ENCODE assay signal across 22 cellular contexts in genomic region chr6:13280253-13280652, GRCh38. TPM values are rescaled to one million over a fixed set of nuclear protein-coding genes. Genes with fewer than 3 reads are reported as not detected.
A peak's percentile ranks its signal among the peaks of the same experiment; 100 is the strongest.
DNase-seq lines count a peak whose midpoint lies in the region; ATAC-seq lines count a peak whose summit lies in the region.
"Had no signal": no experiment of that assay in that cellular context is flagged by ENCODE, and none has a peak within 500 bp of the region (broad histone marks: within the 10 kb centered on the region; RNA-seq: fewer than 3 reads in every experiment).

No MANE protein-coding gene starts in this region.

- H3K9me3 ChIP-seq in T-helper 17 cell (ENCODE audit: control insufficient read depth, low read length, poor library complexity, severe bottlenecking): no peaks in the 10 kb centered on the region
- H3K9me3 ChIP-seq: Caco-2, SJSA1 had no signal

- ATAC-seq in activated naive CD8-positive, alpha-beta T cell treated with anti-CD3 and anti-CD28 coated beads, Interleukin-2, amount 10 ng/mL, durations not matched to agents 7 days and 5 days (ENCODE audit: low read depth): peak; percentile 66
- ATAC-seq in T-helper 17 cell (peak; percentile 59), memory B cell (ENCODE audit: low read depth) (peak; percentile 75), esophagus mucosa (no peak)
- ATAC-seq: GM12878, HepG2, Right ventricle myocardium inferior had no signal

- POLR2A ChIA-PET in activated naive CD8-positive, alpha-beta T cell treated with anti-CD3 and anti-CD28 coated beads, Interleukin-2, amount 10 ng/mL, durations not matched to agents 7 days and 5 days (lab: Charles Lee): no interaction called here

- H3K4me1 Mint-ChIP-seq in activated naive CD8-positive, alpha-beta T cell treated with anti-CD3 and anti-CD28 coated beads, Interleukin-2, amount 10 ng/mL, durations not matched to agents 7 days and 5 days: peaks cover 11% of the 10 kb centered on the region
- H3K4me1 Mint-ChIP-seq in activated naive CD8-positive, alpha-beta T cell treated with anti-CD3 and anti-CD28 coated beads for 36 hours: peaks cover 5% of the 10 kb centered on the region
- H3K4me1 Mint-ChIP-seq in T-helper 17 cell (peaks cover 4% of the 10 kb centered on the region), memory B cell (peaks cover 43% of the 10 kb centered on the region), immature natural killer cell (peaks cover 5 to 6% of the 10 kb centered on the region in 2 donors)

- H3K36me3 Mint-ChIP-seq in activated naive CD8-positive, alpha-beta T cell treated with anti-CD3 and anti-CD28 coated beads, Interleukin-2, amount 10 ng/mL, durations not matched to agents 7 days and 5 days: peaks cover 3% of the 10 kb centered on the region
- H3K36me3 Mint-ChIP-seq in activated naive CD8-positive, alpha-beta T cell treated with anti-CD3 and anti-CD28 coated beads for 36 hours: peaks cover 6% of the 10 kb centered on the region
- H3K36me3 Mint-ChIP-seq in T-helper 17 cell (ENCODE audit: low read depth) (no peaks in the 10 kb centered on the region), memory B cell (peaks cover 36% of the 10 kb centered on the region), immature natural killer cell (peaks cover 0 to 6% (median 0%) of the 10 kb centered on the region in 3 donors)

- no peak overlapping the region for H3K27ac Mint-ChIP-seq in activated naive CD8-positive, alpha-beta T cell treated with anti-CD3 and anti-CD28 coated beads, Interleukin-2, amount 10 ng/mL, durations not matched to agents 7 days and 5 days
- H3K27ac Mint-ChIP-seq in activated naive CD8-positive, alpha-beta T cell treated with anti-CD3 and anti-CD28 coated beads for 36 hours: no peak overlapping the region
- H3K27ac Mint-ChIP-seq in T-helper 17 cell (no peak overlapping the region), memory B cell (no peak overlapping the region), immature natural killer cell (no peak overlapping the region)
- H3K27ac Mint-ChIP-seq: CD4-positive, alpha-beta T cell had no signal

- H3K4me3 Mint-ChIP-seq in activated naive CD8-positive, alpha-beta T cell treated with anti-CD3 and anti-CD28 coated beads, Interleukin-2, amount 10 ng/mL, durations not matched to agents 7 days and 5 days: no peak overlapping the region
- H3K4me3 Mint-ChIP-seq in activated naive CD8-positive, alpha-beta T cell treated with anti-CD3 and anti-CD28 coated beads for 36 hours: no peak overlapping the region
- H3K4me3 Mint-ChIP-seq in T-helper 17 cell (no peak overlapping the region), memory B cell (no peak overlapping the region), immature natural killer cell (no peak overlapping the region)
- H3K4me3 Mint-ChIP-seq: CD4-positive, alpha-beta T cell had no signal

- no peak for DNase-seq in activated naive CD8-positive, alpha-beta T cell treated with anti-CD3 and anti-CD28 coated beads, Interleukin-2, amount 10 ng/mL, durations not matched to agents 7 days and 5 days
- DNase-seq in activated naive CD8-positive, alpha-beta T cell treated with anti-CD3 and anti-CD28 coated beads for 36 hours: no peak
- no peak for DNase-seq in T-helper 17 cell
- peak in 1 of 2 donors; percentile 29 for DNase-seq in memory B cell (ENCODE audit: low spot score in 2 of 2)
- no peak for DNase-seq in immature natural killer cell
- no peak for DNase-seq in C1 segment of cervical spinal cord (lab: John Stamatoyannopoulos, UW)
- DNase-seq: Caco-2; CD4-positive, alpha-beta T cell; DMS 273 treated with DMSO at 0.1 percent for 48 hours; DMS79 treated with DMSO at 0.1 percent for 48 hours; KG1; NCI-H1092; NCI-H1436; NCI-H187 treated with DMSO at 0.1 percent for 48 hours; NCI-H2107; NCI-H446 treated with DMSO at 0.1 percent for 48 hours; NCI-H526 treated with DMSO at 0.1 percent for 48 hours had no signal

- H3K9me3 Mint-ChIP-seq in activated naive CD8-positive, alpha-beta T cell treated with anti-CD3 and anti-CD28 coated beads, Interleukin-2, amount 10 ng/mL, durations not matched to agents 7 days and 5 days: no peaks in the 10 kb centered on the region
- H3K9me3 Mint-ChIP-seq in activated naive CD8-positive, alpha-beta T cell treated with anti-CD3 and anti-CD28 coated beads for 36 hours: peaks cover 2% of the 10 kb centered on the region
- H3K9me3 Mint-ChIP-seq in memory B cell (no peaks in the 10 kb centered on the region), immature natural killer cell (no peaks in the 10 kb centered on the region)

- no peaks in the 10 kb centered on the region for H3K27me3 Mint-ChIP-seq in activated naive CD8-positive, alpha-beta T cell treated with anti-CD3 and anti-CD28 coated beads, Interleukin-2, amount 10 ng/mL, durations not matched to agents 7 days and 5 days
- H3K27me3 Mint-ChIP-seq in activated naive CD8-positive, alpha-beta T cell treated with anti-CD3 and anti-CD28 coated beads for 36 hours: no peaks in the 10 kb centered on the region
- H3K27me3 Mint-ChIP-seq in T-helper 17 cell: no peaks in the 10 kb centered on the region
- no peaks in the 10 kb centered on the region for H3K27me3 Mint-ChIP-seq in memory B cell
- peaks cover 0 to 4% (median 3%) of the 10 kb centered on the region in 3 donors for H3K27me3 Mint-ChIP-seq in immature natural killer cell (ENCODE audit: low read depth in 3 of 3)
- H3K27me3 Mint-ChIP-seq: CD4-positive, alpha-beta T cell had no signal

RNA-seq across cellular contexts. Expression of gene TBC1D7, which starts 48.1 kb away (rescaled TPM):
- total RNA-seq in activated naive CD8-positive, alpha-beta T cell treated with anti-CD3 and anti-CD28 coated beads, Interleukin-2, amount 10 ng/mL, durations not matched to agents 7 days and 5 days: 10 to 100 TPM; 19.0 to 23.5 TPM
- total RNA-seq in activated naive CD8-positive, alpha-beta T cell treated with anti-CD3 and anti-CD28 coated beads for 36 hours: 10 to 100 TPM; 20.2 to 20.6 TPM
- total RNA-seq in T-helper 17 cell (10 to 100 TPM in 1 of 2 donors, 1 to 10 TPM in 1; 9.1 to 12.4 TPM), esophagus mucosa (16.6 TPM)
- 10 to 100 TPM; 19.0 to 40.3 (median 23.5) TPM for polyA plus RNA-seq in immature natural killer cell
